ENCODE assay signal across 1 cellular context in genomic region chr17:4986951-4987766, GRCh38.
TF ChIP-seq lines count a peak whose summit lies in the region.

Gene CAMTA2, minus strand, starts transcription at chr17:4987675. Its CDS starts 1,453 bp downstream, at chr17:4986222.

TF ChIP-seq in HepG2, 621 proteins besides CTCF, POLR2A, EP300 and RAD21 (continued from another document and continues in another):
- TF ChIP-seq ZNF256 (CRISPR knock-in tag; conservative IDR thresholded peaks at IDR 0.05) = no peak
- TF ChIP-seq MEF2D (CRISPR knock-in tag; IDR thresholded peaks at IDR 0.05) = no peak
- no peak for TF ChIP-seq HDAC2 (CRISPR knock-in tag; IDR thresholded peaks at IDR 0.05)
- peak; percentile 39 for TF ChIP-seq ZNF564 (CRISPR knock-in tag; IDR thresholded peaks at IDR 0.05)
- TF ChIP-seq FOXC1 (CRISPR knock-in tag; IDR thresholded peaks at IDR 0.05; ENCODE audit: borderline replicate concordance) = peak; percentile 48
- 0 out of 2 replicates have a peak, but pooled peaks have one; percentile 36 for TF ChIP-seq HNRNPL (IDR thresholded peaks at IDR 0.05; ENCODE audit: low read depth, low read length)
- peak; percentile 1 for TF ChIP-seq MLX (CRISPR knock-in tag; IDR thresholded peaks at IDR 0.05)
- TF ChIP-seq RFX3 (CRISPR knock-in tag; IDR thresholded peaks at IDR 0.05) = no peak
- 0 out of 2 replicates have a peak, but pooled peaks have one; percentile 27 for TF ChIP-seq KLF11 (CRISPR knock-in tag; IDR thresholded peaks at IDR 0.05)
- TF ChIP-seq REPIN1 (CRISPR knock-in tag; IDR thresholded peaks at IDR 0.05; ENCODE audit: borderline replicate concordance, low read depth) = peak; percentile 85; the same call in 1 of the 2 replicates
- no peak for TF ChIP-seq ZNF710 (CRISPR knock-in tag; IDR thresholded peaks at IDR 0.05; ENCODE audit: borderline replicate concordance)
- 0 out of 2 replicates have a peak, but pooled peaks have one; percentile 12 for TF ChIP-seq PITX1 (CRISPR knock-in tag; IDR thresholded peaks at IDR 0.05)
- no peak for TF ChIP-seq ZNF101 (CRISPR knock-in tag; IDR thresholded peaks at IDR 0.05; ENCODE audit: borderline replicate concordance, low read depth)
- TF ChIP-seq E2F1 (CRISPR knock-in tag; IDR thresholded peaks at IDR 0.05) = no peak
- peak; percentile 60; the same call in 1 of the 2 replicates for TF ChIP-seq KDM5B (CRISPR knock-in tag; IDR thresholded peaks at IDR 0.05; ENCODE audit: borderline replicate concordance)
- TF ChIP-seq AKNA (CRISPR knock-in tag; IDR thresholded peaks at IDR 0.05; ENCODE audit: borderline replicate concordance) = no peak
- peak; percentile 94 for TF ChIP-seq GABPB1 (CRISPR knock-in tag; IDR thresholded peaks at IDR 0.05)
- TF ChIP-seq ZNF343 (CRISPR knock-in tag; IDR thresholded peaks at IDR 0.05) = no peak; the same call in 1 of the 2 replicates
- TF ChIP-seq MTA1 (CRISPR knock-in tag; IDR thresholded peaks at IDR 0.05; ENCODE audit: borderline replicate concordance) = peak; percentile 23; the same call in 1 of the 2 replicates
- peak; percentile 44 for TF ChIP-seq SKI (IDR thresholded peaks at IDR 0.05; ENCODE audit: partially characterized antibody)
- TF ChIP-seq ZNF768 (CRISPR knock-in tag; IDR thresholded peaks at IDR 0.05) = peak; percentile 56; the same call in 1 of the 2 replicates
- TF ChIP-seq TGIF2 (CRISPR knock-in tag; IDR thresholded peaks at IDR 0.05) = 0 out of 2 replicates have a peak, but pooled peaks have one; percentile 57
- TF ChIP-seq ZBTB7B (CRISPR knock-in tag; IDR thresholded peaks at IDR 0.05) = peak; percentile 99
- TF ChIP-seq ZNF773 (CRISPR knock-in tag; IDR thresholded peaks at IDR 0.05; ENCODE audit: borderline replicate concordance) = no peak; the same call in 1 of the 2 replicates
- peak; percentile 91; the same call in 1 of the 2 replicates for TF ChIP-seq ZNF850 (CRISPR knock-in tag; conservative IDR thresholded peaks at IDR 0.05)
- TF ChIP-seq ZNF510 (CRISPR knock-in tag; IDR thresholded peaks at IDR 0.05; ENCODE audit: low read depth) = no peak
- TF ChIP-seq ZBTB49 (CRISPR knock-in tag; IDR thresholded peaks at IDR 0.05; ENCODE audit: borderline replicate concordance) = no peak
- no peak for TF ChIP-seq REST (IDR thresholded peaks at IDR 0.05; ENCODE audit: borderline replicate concordance in 1 of 2, low read depth in 1 of 2, low read length in 2 of 2)
- TF ChIP-seq RXRB (CRISPR knock-in tag; IDR thresholded peaks at IDR 0.05; ENCODE audit: borderline replicate concordance) = peak; percentile 35; the same call in 1 of the 2 replicates
- TF ChIP-seq AGO1 (IDR thresholded peaks at IDR 0.05; ENCODE audit: low read depth, low read length, poor library complexity, severe bottlenecking) = no peak
- no peak for TF ChIP-seq ATRX (CRISPR knock-in tag; IDR thresholded peaks at IDR 0.05; ENCODE audit: borderline replicate concordance)
- no peak for TF ChIP-seq ZNF557 (CRISPR knock-in tag; IDR thresholded peaks at IDR 0.05)
- no peak for TF ChIP-seq FOSL2 (CRISPR knock-in tag; IDR thresholded peaks at IDR 0.05)
- peak; percentile 96 for TF ChIP-seq ZBTB7A (CRISPR knock-in tag; IDR thresholded peaks at IDR 0.05)
- TF ChIP-seq IRX3 (CRISPR knock-in tag; IDR thresholded peaks at IDR 0.05; ENCODE audit: borderline replicate concordance, low read depth) = no peak
- TF ChIP-seq PTBP1 (IDR thresholded peaks at IDR 0.05; ENCODE audit: low read depth, low read length, poor library complexity, severe bottlenecking) = peak; percentile 50
- no peak; the same call in 1 of the 2 replicates for TF ChIP-seq BCL6 (CRISPR knock-in tag; IDR thresholded peaks at IDR 0.05)
- TF ChIP-seq TAF15 (IDR thresholded peaks at IDR 0.05; ENCODE audit: low read depth, low read length, poor library complexity, severe bottlenecking) = peak; percentile 62
- no peak; the same call in 1 of the 2 replicates for TF ChIP-seq TSC22D2 (CRISPR knock-in tag; IDR thresholded peaks at IDR 0.05; ENCODE audit: borderline replicate concordance)
- peak; percentile 70; the same call in 1 of the 2 replicates for TF ChIP-seq ZSCAN25 (CRISPR knock-in tag; IDR thresholded peaks at IDR 0.05)
- TF ChIP-seq ZFP41 (CRISPR knock-in tag; IDR thresholded peaks at IDR 0.05; ENCODE audit: borderline replicate concordance) = no peak
- TF ChIP-seq ZC3H13 (CRISPR knock-in tag; IDR thresholded peaks at IDR 0.05) = peak; percentile 84; the same call in 1 of the 2 replicates
- TF ChIP-seq NFYC (CRISPR knock-in tag; IDR thresholded peaks at IDR 0.05) = no peak
- TF ChIP-seq SNAI1 (CRISPR knock-in tag; IDR thresholded peaks at IDR 0.05; ENCODE audit: borderline replicate concordance) = no peak
